In the genomic region with DNA sequence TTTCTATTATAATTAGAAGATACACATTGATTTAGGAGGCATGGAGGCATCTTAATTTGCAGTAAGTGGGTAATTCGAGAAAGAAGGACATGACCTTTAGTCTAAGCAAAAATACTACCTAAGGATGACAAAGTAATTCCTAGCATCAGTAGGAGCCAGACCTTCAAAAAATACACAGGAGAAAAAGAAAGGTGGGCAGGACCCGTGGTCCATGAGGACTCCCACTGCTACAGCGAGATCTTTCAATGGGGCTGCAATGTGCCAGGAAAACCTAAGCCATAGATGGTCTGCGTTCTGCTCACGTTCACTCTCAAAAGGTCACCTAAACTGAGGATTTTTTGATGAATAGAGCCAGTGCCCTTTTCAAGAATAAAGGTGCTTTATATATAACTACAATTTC, we compare ENCODE assay signal across 21 cellular contexts. TPM values are rescaled to one million over a fixed set of nuclear protein-coding genes. Genes with fewer than 3 reads are reported as not detected.
A peak's percentile ranks its signal among the peaks of the same experiment; 100 is the strongest.
DNase-seq lines count a peak whose midpoint lies in the region; ATAC-seq and TF ChIP-seq lines count a peak whose summit lies in the region.
"Had no signal": no experiment of that assay in that cellular context is flagged by ENCODE, and none has a peak within 500 bp of the region (broad histone marks: within the 10 kb centered on the region; RNA-seq: fewer than 3 reads in every experiment).

No MANE protein-coding gene starts in this region.

- TF ChIP-seq CTCF in mammary epithelial cell (conservative IDR thresholded peaks at IDR 0.05 in 1 of 2, IDR thresholded peaks at IDR 0.05 in 1 of 2; ENCODE audit: extremely low read depth in 1 of 2, insufficient read depth in 1 of 2, low read depth in 1 of 2, low read length in 2 of 2), result no peak
- no peak for TF ChIP-seq CTCF in osteoblast (IDR thresholded peaks at IDR 0.05; ENCODE audit: extremely low read depth, low read depth, low read length)
- no peak for TF ChIP-seq CTCF in GM13976 (IDR thresholded peaks at IDR 0.05; ENCODE audit: borderline replicate concordance, control extremely low read depth, extremely low read depth, insufficient read depth, missing control alignments)
- no peak for TF ChIP-seq CTCF in body of pancreas (IDR thresholded peaks at IDR 0.05)

- no peak overlapping the region for H3K9ac ChIP-seq in mammary epithelial cell (ENCODE audit: insufficient read depth, low read length)
- H3K9ac ChIP-seq: BLaER1 treated with 17β-estradiol and CSF1 and Interleukin-3, amounts not matched to agents 10 nM and 100 nM had no signal

- no peaks in the 10 kb centered on the region for H3K9me3 ChIP-seq in mammary epithelial cell (replicated peaks; ENCODE audit: insufficient read depth, low read length)
- H3K9me3 ChIP-seq in osteoblast (ENCODE audit: low read depth, low read length), result no peaks in the 10 kb centered on the region
- no peaks in the 10 kb centered on the region for H3K9me3 ChIP-seq in body of pancreas
- H3K9me3 ChIP-seq: BLaER1 treated with 17β-estradiol and CSF1 and Interleukin-3, amounts not matched to agents 10 nM and 100 nM; Caco-2 had no signal

- H3K27ac ChIP-seq in ACC112 (ENCODE audit: low read depth, low read length) (peak overlapping the region; percentile 58), mammary epithelial cell (ENCODE audit: insufficient read depth, low read depth, low read length) (no peak overlapping the region), osteoblast (ENCODE audit: low read depth, low read length) (peak overlapping the region; percentile 81), body of pancreas (no peak overlapping the region)
- H3K27ac ChIP-seq: BLaER1 treated with 17β-estradiol and CSF1 and Interleukin-3, amounts not matched to agents 10 nM and 100 nM; RWPE1 had no signal

- DNase-seq in NCI-H460 (ENCODE audit: extremely low read depth, low read depth) (peak; percentile 70), mammary epithelial cell (no peak), osteoblast (ENCODE audit: insufficient read length, low spot score, missing footprints) (no peak), GM13976 (ENCODE audit: low spot score) (no peak), body of pancreas (no peak), GF-D8 (lab: John Stamatoyannopoulos, UW) (no peak)
- DNase-seq: Caco-2; CD4-positive, alpha-beta memory T cell; DMS 273 treated with DMSO at 0.1 percent for 48 hours; DMS79 treated with DMSO at 0.1 percent for 48 hours; MM.1S; NCI-H1048; NCI-H1417 treated with DMSO at 0.1 percent for 48 hours; NCI-H187; NCI-H446; NCI-H526 treated with DMSO at 0.1 percent for 48 hours; SHP77 treated with DMSO at 0.1 percent for 48 hours had no signal

- H3K36me3 ChIP-seq in ACC112 (ENCODE audit: insufficient read depth, low read length) (no peaks in the 10 kb centered on the region), mammary epithelial cell (ENCODE audit: insufficient read depth, low read length) (no peaks in the 10 kb centered on the region), osteoblast (ENCODE audit: insufficient read depth, low read length) (no peaks in the 10 kb centered on the region), body of pancreas (replicated peaks in 1 of 2; ENCODE audit: insufficient read depth in 1 of 2, low read depth in 2 of 2) (no peaks in the 10 kb centered on the region)
- H3K36me3 ChIP-seq: BLaER1 treated with 17β-estradiol and CSF1 and Interleukin-3, amounts not matched to agents 10 nM and 100 nM had no signal

- no peak overlapping the region for H3K4me3 ChIP-seq in ACC112 (ENCODE audit: low read depth, low read length)
- no peak overlapping the region for H3K4me3 ChIP-seq in mammary epithelial cell (replicated peaks in 1 of 3; ENCODE audit: insufficient read depth in 1 of 3, low read depth in 2 of 3, low read length in 3 of 3)
- no peak overlapping the region for H3K4me3 ChIP-seq in osteoblast (ENCODE audit: insufficient read depth, low read length)
- H3K4me3 ChIP-seq in body of pancreas, result no peak overlapping the region
- H3K4me3 ChIP-seq: BLaER1 treated with 17β-estradiol and CSF1 and Interleukin-3, amounts not matched to agents 10 nM and 100 nM; K562 had no signal

- no peak for ATAC-seq in body of pancreas
- ATAC-seq: K562 had no signal

- H4K20me1 ChIP-seq in mammary epithelial cell (ENCODE audit: insufficient read depth, low read length) (no peaks in the 10 kb centered on the region), osteoblast (ENCODE audit: insufficient read depth, low read length) (no peaks in the 10 kb centered on the region)
- H4K20me1 ChIP-seq: BLaER1 treated with 17β-estradiol and CSF1 and Interleukin-3, amounts not matched to agents 10 nM and 100 nM had no signal

- CTCF ChIA-PET in mammary epithelial cell (lab: Charles Lee; ENCODE audit: low non-redundant PET), result no interaction called here

- dilution Hi-C loops in mammary epithelial cell (cut with HindIII; ENCODE audit: low sequenced_read_pairs), result no loop called here

- H3K79me2 ChIP-seq in ACC112 (ENCODE audit: control insufficient read depth, insufficient read depth, low read length, unreplicated experiment) (no peaks in the 10 kb centered on the region), mammary epithelial cell (ENCODE audit: insufficient read depth, low read length) (no peaks in the 10 kb centered on the region), osteoblast (ENCODE audit: insufficient read depth, low read length) (no peaks in the 10 kb centered on the region)

- no peak overlapping the region for H3K4me2 ChIP-seq in mammary epithelial cell (ENCODE audit: insufficient read depth, low read depth, low read length)
- peak overlapping the region; percentile 1 for H3K4me2 ChIP-seq in osteoblast (ENCODE audit: insufficient read depth, low read length)
- H3K4me2 ChIP-seq: BLaER1 treated with 17β-estradiol and CSF1 and Interleukin-3, amounts not matched to agents 10 nM and 100 nM had no signal

- intact Hi-C loops in mammary epithelial cell (cut with micrococcal nuclease), result no loop called here
- intact Hi-C loops in body of pancreas (cut with DNase I), result no loop called here

- no TSS peak for BruUV-seq in mammary epithelial cell (replicated peaks; lab: Mats Ljungman, UMichigan)

- TF ChIP-seq POLR2A in body of pancreas (IDR thresholded peaks at IDR 0.05), result no peak

- H3K4me1 ChIP-seq in ACC112 (ENCODE audit: control insufficient read depth, insufficient read depth, low read length, unreplicated experiment) (peaks cover 16% of the 10 kb centered on the region), mammary epithelial cell (ENCODE audit: insufficient read depth, low read length) (peaks cover 11% of the 10 kb centered on the region), osteoblast (ENCODE audit: insufficient read depth, low read length) (peaks cover 21% of the 10 kb centered on the region), body of pancreas (no peaks in the 10 kb centered on the region)
- H3K4me1 ChIP-seq: Caco-2 had no signal

- no peaks in the 10 kb centered on the region for H3K27me3 ChIP-seq in ACC112 (ENCODE audit: insufficient read depth, low read length)
- H3K27me3 ChIP-seq in mammary epithelial cell (ENCODE audit: insufficient read depth, low read length), result no peaks in the 10 kb centered on the region
- no peaks in the 10 kb centered on the region for H3K27me3 ChIP-seq in osteoblast (ENCODE audit: insufficient read depth, low read length)
- no peaks in the 10 kb centered on the region for H3K27me3 ChIP-seq in body of pancreas
- H3K27me3 ChIP-seq: BLaER1 treated with 17β-estradiol and CSF1 and Interleukin-3, amounts not matched to agents 10 nM and 100 nM had no signal

- in situ Hi-C loops in mammary epithelial cell (cut with MboI; ENCODE audit: low sequenced_read_pairs in 2 of 2), result loop anchor here (5.0 to 10.0 kb wide), 3 partner anchors 213 to 313 kb away; no protein-coding TSS in a partner anchor
- in situ Hi-C loops in GM13976 (cut with MboI; ENCODE audit: low sequenced_read_pairs, unreplicated experiment), result loop anchor here (10.0 kb wide), 2 partner anchors 213 to 313 kb away; no protein-coding TSS in a partner anchor

- H2AFZ ChIP-seq in ACC112 (ENCODE audit: low read length, unreplicated experiment) (no peak overlapping the region), mammary epithelial cell (ENCODE audit: low read depth, low read length) (peak overlapping the region; percentile 54), osteoblast (ENCODE audit: low read length) (no peak overlapping the region)

- 69% methylated on average over 5 of the region's 5 CpGs for WGBS in mammary epithelial cell (ENCODE audit: low coverage, missing lambda C conversion rate)
- WGBS in body of pancreas, 2 donors, result 72 to 75% methylated on average over 5 of the region's 5 CpGs

RNA-seq across cellular contexts. Expression of a gene that starts 10.6 kb away (rescaled TPM):
- 123 and 144 TPM in 2 replicates for total RNA-seq in NCI-H460 (2014; rRNA removed; shearing (Covaris generic))
- polyA plus RNA-seq in NCI-H460 (2014; cell fraction: nucleus; rRNA removed), result 207 and 265 TPM in 2 replicates
- 10 to 100 TPM in 1 of 2 donors, 1 to 10 TPM in 1; 3.3 to 21.4 TPM for total RNA-seq in mammary epithelial cell
- 11.0 TPM for polyA plus RNA-seq in mammary epithelial cell
- 32.2 TPM for polyA minus RNA-seq in mammary epithelial cell
- 1.8 and 6.2 TPM in 2 replicates for total RNA-seq in osteoblast
- not detected for total RNA-seq in body of pancreas
- polyA plus RNA-seq: CD4-positive, alpha-beta memory T cell had no signal

Comparison
In these comparisons a context has a peak if more than half of its experiments do, and no peak if none do; other contexts are left out.
1. H3K27ac ChIP-seq: peak in ACC112 (single experiment) and osteoblast (single experiment); none in mammary epithelial cell (single experiment) and body of pancreas (0 of 4).